ENCODE assay signal across 8 cellular contexts in the genomic region with DNA sequence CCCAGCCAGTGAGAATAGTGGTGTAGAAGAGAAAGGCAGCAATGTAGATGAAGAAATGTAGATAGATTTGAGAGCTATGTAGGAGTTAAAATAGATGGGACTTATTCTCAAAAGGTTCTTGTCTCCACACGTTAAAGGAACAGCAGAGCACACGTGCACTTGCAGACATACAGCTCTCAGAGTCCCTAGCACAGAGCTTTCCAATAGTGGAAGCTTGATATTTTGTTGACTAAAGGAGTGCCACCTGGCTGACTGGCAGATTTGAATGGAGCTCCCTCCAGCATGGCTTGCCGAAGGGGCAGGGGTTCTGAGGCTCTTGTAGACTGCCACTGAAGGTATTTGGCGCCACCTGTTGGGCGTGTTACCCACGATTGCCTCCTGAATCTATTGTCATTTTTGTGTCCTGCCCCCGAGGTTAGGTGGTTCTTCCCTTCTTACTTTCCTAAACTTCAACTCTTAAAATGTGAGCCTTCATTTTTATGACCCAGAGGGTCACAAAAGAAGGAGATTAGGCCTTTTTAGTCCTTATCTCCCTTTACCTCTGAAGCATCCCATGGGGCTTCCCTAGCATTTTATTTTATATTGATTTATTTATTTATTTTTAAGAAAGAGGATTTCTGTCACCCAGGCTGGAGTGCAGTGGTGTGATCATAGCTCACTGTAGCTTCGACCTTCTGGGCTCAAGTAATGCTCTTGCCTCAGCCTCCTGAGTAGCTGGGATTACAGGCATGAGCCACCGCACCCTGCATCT. TPM values are rescaled to one million over a fixed set of nuclear protein-coding genes. Genes with fewer than 3 reads are reported as not detected.
A peak's percentile ranks its signal among the peaks of the same experiment; 100 is the strongest.
DNase-seq lines count a peak whose midpoint lies in the region; FAIRE-seq and TF ChIP-seq lines count a peak whose summit lies in the region.

No MANE protein-coding gene starts in this region.

- peaks cover 0 to 4% (median 0%) of the 10 kb centered on the region in 4 donors for H3K4me1 ChIP-seq in tibial artery

- no peaks in the 10 kb centered on the region for H3K9me3 ChIP-seq in tibial artery

- no peak for DNase-seq in AG04449 (ENCODE audit: low read depth, low spot score)
- DNase-seq in GM19239 (ENCODE audit: insufficient read length, low spot score) = no peak
- DNase-seq in NAMALWA (ENCODE audit: low spot score) = peak; percentile 94
- DNase-seq in SHP77 treated with DMSO at 0.1 percent for 48 hours (lab: John Stamatoyannopoulos, UW) = peak; percentile 87
- DNase-seq in activated T-helper 2 cell treated with anti-CD3 and anti-CD28 coated beads, Interferon-gamma antibody, Interleukin-2, Interleukin-4, amounts not matched to agents 10 μg/mL and 5 μg/mL and 100 μg/mL, durations not matched to agents 14 hours and 24 hours and 36 hours (ENCODE audit: low spot score) = peak; percentile 75
- DNase-seq in foreskin fibroblast = peak; percentile 73 to 91
- peak; percentile 91 for DNase-seq in osteocyte (ENCODE audit: extremely low spot score, unreplicated experiment)
- DNase-seq in tibial artery = peak; percentile 91 to 94

- H3K27ac ChIP-seq in tibial artery = no peak overlapping the region

- peak; percentile 88 for FAIRE-seq in GM19239 (lab: Jason Lieb, UNC)

- peaks cover 2% of the 10 kb centered on the region for H3K27me3 Mint-ChIP-seq in activated T-helper 2 cell treated with anti-CD3 and anti-CD28 coated beads, Interferon-gamma antibody, Interleukin-2, Interleukin-4, amounts not matched to agents 10 μg/mL and 5 μg/mL and 100 μg/mL, durations not matched to agents 14 hours and 24 hours and 36 hours (ENCODE audit: low read depth)
- peaks cover 28% of the 10 kb centered on the region for H3K27me3 Mint-ChIP-seq in osteocyte (ENCODE audit: unreplicated experiment)

- H3K36me3 ChIP-seq in tibial artery = peaks cover 21 to 22% (median 22%) of the 10 kb centered on the region in 3 donors

- CTCF ChIA-PET in AG04449 (lab: Yijun Ruan, JAX) = interaction anchor here (0.6 to 8.8 kb wide), 56 partner anchors 9 to 736 kb away, joined by 3 to 337 read pairs (median 5); a partner anchor contains a TSS

- H3K9me3 Mint-ChIP-seq in activated T-helper 2 cell treated with anti-CD3 and anti-CD28 coated beads, Interferon-gamma antibody, Interleukin-2, Interleukin-4, amounts not matched to agents 10 μg/mL and 5 μg/mL and 100 μg/mL, durations not matched to agents 14 hours and 24 hours and 36 hours = no peaks in the 10 kb centered on the region
- no peaks in the 10 kb centered on the region for H3K9me3 Mint-ChIP-seq in osteocyte (ENCODE audit: unreplicated experiment)

- POLR2A ChIA-PET in AG04449 (lab: Yijun Ruan, JAX) = interaction anchor here (0.9 to 3.4 kb wide), 5 partner anchors 12 to 95 kb away, joined by 4 to 104 read pairs (median 5); a partner anchor contains a TSS

- H3K4me3 Mint-ChIP-seq in activated T-helper 2 cell treated with anti-CD3 and anti-CD28 coated beads, Interferon-gamma antibody, Interleukin-2, Interleukin-4, amounts not matched to agents 10 μg/mL and 5 μg/mL and 100 μg/mL, durations not matched to agents 14 hours and 24 hours and 36 hours (ENCODE audit: low read depth) = no peak overlapping the region
- no peak overlapping the region for H3K4me3 Mint-ChIP-seq in osteocyte (ENCODE audit: unreplicated experiment)

- peaks cover 19% of the 10 kb centered on the region for H3K4me1 Mint-ChIP-seq in activated T-helper 2 cell treated with anti-CD3 and anti-CD28 coated beads, Interferon-gamma antibody, Interleukin-2, Interleukin-4, amounts not matched to agents 10 μg/mL and 5 μg/mL and 100 μg/mL, durations not matched to agents 14 hours and 24 hours and 36 hours (ENCODE audit: low read depth)
- H3K4me1 Mint-ChIP-seq in osteocyte (ENCODE audit: unreplicated experiment) = peaks cover 1% of the 10 kb centered on the region

- H3K27me3 ChIP-seq in tibial artery = no peaks in the 10 kb centered on the region

- intact Hi-C loops in activated T-helper 2 cell treated with anti-CD3 and anti-CD28 coated beads, Interferon-gamma antibody, Interleukin-2, Interleukin-4, amounts not matched to agents 10 μg/mL and 5 μg/mL and 100 μg/mL, durations not matched to agents 14 hours and 24 hours and 36 hours (cut with micrococcal nuclease) = loop anchor here (1.0 to 2.0 kb wide), 2 partner anchors 52 to 100 kb away; no protein-coding TSS in a partner anchor
- intact Hi-C loops in tibial artery (cut with DNase I; ENCODE audit: low total_unique reads) = no loop called here

- peak; percentile 82 for TF ChIP-seq CTCF in AG04449 (IDR thresholded peaks at IDR 0.05; ENCODE audit: insufficient read depth, low read length, missing control alignments)
- TF ChIP-seq CTCF in foreskin fibroblast (IDR thresholded peaks at IDR 0.05; ENCODE audit: low read depth, low read length) = peak; percentile 75
- peak; percentile 93 for TF ChIP-seq CTCF in osteocyte (IDR thresholded peaks at IDR 0.05)
- peak; percentile 86 to 89 for TF ChIP-seq CTCF in tibial artery (IDR thresholded peaks at IDR 0.05)

- peak overlapping the region; percentile 29 for H3K27ac Mint-ChIP-seq in activated T-helper 2 cell treated with anti-CD3 and anti-CD28 coated beads, Interferon-gamma antibody, Interleukin-2, Interleukin-4, amounts not matched to agents 10 μg/mL and 5 μg/mL and 100 μg/mL, durations not matched to agents 14 hours and 24 hours and 36 hours
- H3K27ac Mint-ChIP-seq in osteocyte (ENCODE audit: unreplicated experiment) = no peak overlapping the region

- no peak overlapping the region for H3K4me3 ChIP-seq in AG04449 (ENCODE audit: low read depth, low read length)
- H3K4me3 ChIP-seq in foreskin fibroblast (ENCODE audit: low read depth in 1 of 2, low read length in 2 of 2) = no peak overlapping the region
- H3K4me3 ChIP-seq in tibial artery = no peak overlapping the region

- peaks cover 30% of the 10 kb centered on the region for H3K36me3 Mint-ChIP-seq in activated T-helper 2 cell treated with anti-CD3 and anti-CD28 coated beads, Interferon-gamma antibody, Interleukin-2, Interleukin-4, amounts not matched to agents 10 μg/mL and 5 μg/mL and 100 μg/mL, durations not matched to agents 14 hours and 24 hours and 36 hours (ENCODE audit: low read depth)
- H3K36me3 Mint-ChIP-seq in osteocyte (ENCODE audit: unreplicated experiment) = peaks cover 22% of the 10 kb centered on the region

RNA-seq across cellular contexts. Expression of a gene that starts 16.4 kb away (rescaled TPM):
- total RNA-seq in activated T-helper 2 cell treated with anti-CD3 and anti-CD28 coated beads, Interferon-gamma antibody, Interleukin-2, Interleukin-4, amounts not matched to agents 10 μg/mL and 5 μg/mL and 100 μg/mL, durations not matched to agents 14 hours and 24 hours and 36 hours = 295 and 306 TPM in 2 replicates
- total RNA-seq in osteocyte = 166 and 168 TPM in 2 replicates

RNA-seq across cellular contexts. Expression of a gene that starts 24.6 kb away (rescaled TPM):
- total RNA-seq in activated T-helper 2 cell treated with anti-CD3 and anti-CD28 coated beads, Interferon-gamma antibody, Interleukin-2, Interleukin-4, amounts not matched to agents 10 μg/mL and 5 μg/mL and 100 μg/mL, durations not matched to agents 14 hours and 24 hours and 36 hours = 0.28 and 0.37 TPM in 2 replicates
- total RNA-seq in osteocyte = not detected in 2 replicates

RNA-seq across cellular contexts. Expression of a gene that starts 31.9 kb away (rescaled TPM):
- 15.9 and 19.0 TPM in 2 replicates for total RNA-seq in activated T-helper 2 cell treated with anti-CD3 and anti-CD28 coated beads, Interferon-gamma antibody, Interleukin-2, Interleukin-4, amounts not matched to agents 10 μg/mL and 5 μg/mL and 100 μg/mL, durations not matched to agents 14 hours and 24 hours and 36 hours
- 1.3 and 3.0 TPM in 2 replicates for total RNA-seq in osteocyte

RNA-seq across cellular contexts. Expression of a gene that starts 44.0 kb away (rescaled TPM):
- 1.3 and 1.4 TPM in 2 replicates for total RNA-seq in activated T-helper 2 cell treated with anti-CD3 and anti-CD28 coated beads, Interferon-gamma antibody, Interleukin-2, Interleukin-4, amounts not matched to agents 10 μg/mL and 5 μg/mL and 100 μg/mL, durations not matched to agents 14 hours and 24 hours and 36 hours
- total RNA-seq in osteocyte = not detected in 2 replicates

Comparison
In these comparisons a context has a peak if more than half of its experiments do, and no peak if none do; other contexts are left out.
1. DNase-seq: peak in NAMALWA (single experiment), SHP77 treated with DMSO at 0.1 percent for 48 hours (single experiment), activated T-helper 2 cell treated with anti-CD3 and anti-CD28 coated beads, Interferon-gamma antibody, Interleukin-2, Interleukin-4, amounts not matched to agents 10 μg/mL and 5 μg/mL and 100 μg/mL, durations not matched to agents 14 hours and 24 hours and 36 hours (single experiment), foreskin fibroblast (2 of 2), osteocyte (single experiment) and tibial artery (2 of 2); none in AG04449 (single experiment) and GM19239 (single experiment).
2. Peak in every context shown above with its lines, with median percentiles within 50 percentile points of each other: CTCF ChIP-seq.